ENCODE assay signal across 12 cellular contexts in the genomic region with DNA sequence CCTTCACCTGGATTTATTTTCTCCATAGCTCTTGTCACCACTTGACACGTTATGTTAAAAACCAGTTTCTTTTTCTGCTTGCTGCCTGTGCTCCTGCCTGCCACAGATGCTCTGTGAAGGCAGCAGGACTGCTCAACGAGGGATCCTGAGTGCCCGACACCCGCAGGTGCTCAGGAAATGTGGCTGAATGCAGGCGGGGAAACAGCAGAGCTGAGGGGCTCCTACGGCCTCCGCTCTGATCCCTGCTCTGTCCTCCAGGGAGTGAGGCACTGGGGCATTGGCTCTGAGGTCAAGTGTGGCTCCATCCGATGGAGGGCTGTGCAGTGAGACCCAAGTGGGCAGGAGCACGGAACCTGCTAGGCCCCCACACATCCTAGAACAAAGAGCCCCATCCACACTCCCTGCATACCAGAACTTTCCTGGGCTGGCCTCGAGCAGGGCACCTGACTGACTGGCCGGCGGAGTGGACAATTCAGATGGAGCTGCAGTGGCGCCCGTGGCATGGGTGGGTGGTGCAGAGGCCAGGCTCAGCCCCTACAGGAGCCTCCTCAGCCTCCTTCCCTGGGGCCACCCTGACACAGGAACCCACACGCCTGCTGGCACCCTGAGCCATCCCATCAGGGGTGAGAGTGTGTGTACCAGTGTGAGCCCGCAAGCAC. TPM values are rescaled to one million over a fixed set of nuclear protein-coding genes. Genes with fewer than 3 reads are reported as not detected.
DNase-seq lines count a peak whose midpoint lies in the region; ATAC-seq and TF ChIP-seq lines count a peak whose summit lies in the region.
"Had no signal": no experiment of that assay in that cellular context is flagged by ENCODE, and none has a peak within 500 bp of the region (broad histone marks: within the 10 kb centered on the region; RNA-seq: fewer than 3 reads in every experiment).

No MANE protein-coding gene starts in this region.

- H3K4me1 Mint-ChIP-seq in activated B cell treated with CpG ODN at 0.5 μM for 24 hours, result peaks cover 76% of the 10 kb centered on the region
- H3K4me1 Mint-ChIP-seq in stimulated activated effector memory CD8-positive, alpha-beta T cell treated with anti-CD3 and anti-CD28 coated beads, Interleukin-12 subunit alpha, Interleukin-12 subunit beta, amount 100 ng/mL, for 72 hours, result peaks cover 45% of the 10 kb centered on the region
- H3K4me1 Mint-ChIP-seq in activated T-cell treated with anti-CD3 and anti-CD28 coated beads, Interleukin-2, amount 50 U/mL, for 24 hours (ENCODE audit: low read depth), result peaks cover 18% of the 10 kb centered on the region

- ATAC-seq in HG02678 (IDR thresholded peaks at IDR 0.05; ENCODE audit: unreplicated experiment) (peak; percentile 1), activated B cell treated with CpG ODN at 0.5 μM for 24 hours (ENCODE audit: low read depth) (no peak), GM18870 (IDR thresholded peaks at IDR 0.05; ENCODE audit: unreplicated experiment) (no peak)
- ATAC-seq in stimulated activated effector memory CD8-positive, alpha-beta T cell treated with anti-CD3 and anti-CD28 coated beads, Interleukin-12 subunit alpha, Interleukin-12 subunit beta, amount 100 ng/mL, for 72 hours, result no peak

- intact Hi-C loops in activated B cell treated with CpG ODN at 0.5 μM for 24 hours (cut with micrococcal nuclease), result no loop called here

- peak overlapping the region; percentile 90 for H3K27ac Mint-ChIP-seq in activated B cell treated with CpG ODN at 0.5 μM for 24 hours
- peak overlapping the region; percentile 56 for H3K27ac Mint-ChIP-seq in stimulated activated effector memory CD8-positive, alpha-beta T cell treated with anti-CD3 and anti-CD28 coated beads, Interleukin-12 subunit alpha, Interleukin-12 subunit beta, amount 100 ng/mL, for 72 hours
- H3K27ac Mint-ChIP-seq in activated T-cell treated with anti-CD3 and anti-CD28 coated beads, Interleukin-2, amount 50 U/mL, for 24 hours, result no peak overlapping the region

- H3K4me3 Mint-ChIP-seq in activated B cell treated with CpG ODN at 0.5 μM for 24 hours, result peak overlapping the region; percentile 62
- no peak overlapping the region for H3K4me3 Mint-ChIP-seq in stimulated activated effector memory CD8-positive, alpha-beta T cell treated with anti-CD3 and anti-CD28 coated beads, Interleukin-12 subunit alpha, Interleukin-12 subunit beta, amount 100 ng/mL, for 72 hours
- no peak overlapping the region for H3K4me3 Mint-ChIP-seq in activated T-cell treated with anti-CD3 and anti-CD28 coated beads, Interleukin-2, amount 50 U/mL, for 24 hours
- H3K4me3 Mint-ChIP-seq: natural killer cell treated with Interleukin-12 subunit alpha and Interleukin-12 subunit beta and Interleukin-15 and Interleukin-18, amount 100 ng/mL, for 72 hours had no signal

- peaks cover 9% of the 10 kb centered on the region for H3K36me3 Mint-ChIP-seq in activated B cell treated with CpG ODN at 0.5 μM for 24 hours (ENCODE audit: low read depth)
- peaks cover 1% of the 10 kb centered on the region for H3K36me3 Mint-ChIP-seq in stimulated activated effector memory CD8-positive, alpha-beta T cell treated with anti-CD3 and anti-CD28 coated beads, Interleukin-12 subunit alpha, Interleukin-12 subunit beta, amount 100 ng/mL, for 72 hours
- H3K36me3 Mint-ChIP-seq in activated T-cell treated with anti-CD3 and anti-CD28 coated beads, Interleukin-2, amount 50 U/mL, for 24 hours (ENCODE audit: low read depth), result no peaks in the 10 kb centered on the region
- H3K36me3 Mint-ChIP-seq: natural killer cell treated with Interleukin-12 subunit alpha and Interleukin-12 subunit beta and Interleukin-15 and Interleukin-18, amount 100 ng/mL, for 72 hours had no signal

- POLR2A ChIA-PET in activated B cell treated with CpG ODN at 0.5 μM for 24 hours (lab: Charles Lee), result interaction anchor here (0.8 to 5.5 kb wide), 12 partner anchors 15 to 86 kb away, joined by 3 to 170 read pairs (median 10); no protein-coding TSS in a partner anchor

- TF ChIP-seq CTCF in activated B cell treated with CpG ODN at 0.5 μM for 24 hours (IDR thresholded peaks at IDR 0.05), result no peak

- CTCF ChIA-PET in activated B cell treated with CpG ODN at 0.5 μM for 24 hours (lab: Charles Lee), result interaction anchor here (1.0 to 1.1 kb wide), 2 partner anchors 33 to 143 kb away, joined by 3 read pairs; no protein-coding TSS in a partner anchor

- DNase-seq in DMS79 treated with DMSO at 0.1 percent for 48 hours (lab: John Stamatoyannopoulos, UW) (peak; percentile 21), DMS79 (lab: John Stamatoyannopoulos, UW) (no peak), activated B cell treated with CpG ODN at 0.5 μM for 24 hours (no peak), NCI-H1694 (lab: John Stamatoyannopoulos, UW) (no peak)
- DNase-seq in stimulated activated effector memory CD8-positive, alpha-beta T cell treated with anti-CD3 and anti-CD28 coated beads, Interleukin-12 subunit alpha, Interleukin-12 subunit beta, amount 100 ng/mL, for 72 hours (ENCODE audit: low spot score in 2 of 2), result no peak
- DNase-seq in activated T-cell treated with anti-CD3 and anti-CD28 coated beads, Interleukin-2, amount 50 U/mL, for 24 hours, result no peak
- DNase-seq: activated CD4-positive, alpha-beta T cell treated with anti-CD3 and anti-CD28 coated beads, Interleukin-2, amount 50 U/mL, for 4 hours; activated effector memory CD4-positive, alpha-beta T cell treated with anti-CD3 and anti-CD28 coated beads, Interleukin-2, amount 50 U/mL, for 16 hours; sigmoid colon had no signal

- no peaks in the 10 kb centered on the region for H3K27me3 Mint-ChIP-seq in activated B cell treated with CpG ODN at 0.5 μM for 24 hours
- H3K27me3 Mint-ChIP-seq in activated T-cell treated with anti-CD3 and anti-CD28 coated beads, Interleukin-2, amount 50 U/mL, for 24 hours, result no peaks in the 10 kb centered on the region
- H3K27me3 Mint-ChIP-seq: natural killer cell treated with Interleukin-12 subunit alpha and Interleukin-12 subunit beta and Interleukin-15 and Interleukin-18, amount 100 ng/mL, for 72 hours had no signal

- no peaks in the 10 kb centered on the region for H3K9me3 Mint-ChIP-seq in activated B cell treated with CpG ODN at 0.5 μM for 24 hours
- H3K9me3 Mint-ChIP-seq in stimulated activated effector memory CD8-positive, alpha-beta T cell treated with anti-CD3 and anti-CD28 coated beads, Interleukin-12 subunit alpha, Interleukin-12 subunit beta, amount 100 ng/mL, for 72 hours, result no peaks in the 10 kb centered on the region
- H3K9me3 Mint-ChIP-seq in activated T-cell treated with anti-CD3 and anti-CD28 coated beads, Interleukin-2, amount 50 U/mL, for 24 hours, result no peaks in the 10 kb centered on the region
- H3K9me3 Mint-ChIP-seq: natural killer cell treated with Interleukin-12 subunit alpha and Interleukin-12 subunit beta and Interleukin-15 and Interleukin-18, amount 100 ng/mL, for 72 hours had no signal

RNA-seq across cellular contexts. Expression of gene IQSEC1, which starts 27.9 kb away (rescaled TPM):
- total RNA-seq in activated B cell treated with CpG ODN at 0.5 μM for 24 hours, result 260 and 296 TPM in 2 replicates
